In the genomic region with DNA sequence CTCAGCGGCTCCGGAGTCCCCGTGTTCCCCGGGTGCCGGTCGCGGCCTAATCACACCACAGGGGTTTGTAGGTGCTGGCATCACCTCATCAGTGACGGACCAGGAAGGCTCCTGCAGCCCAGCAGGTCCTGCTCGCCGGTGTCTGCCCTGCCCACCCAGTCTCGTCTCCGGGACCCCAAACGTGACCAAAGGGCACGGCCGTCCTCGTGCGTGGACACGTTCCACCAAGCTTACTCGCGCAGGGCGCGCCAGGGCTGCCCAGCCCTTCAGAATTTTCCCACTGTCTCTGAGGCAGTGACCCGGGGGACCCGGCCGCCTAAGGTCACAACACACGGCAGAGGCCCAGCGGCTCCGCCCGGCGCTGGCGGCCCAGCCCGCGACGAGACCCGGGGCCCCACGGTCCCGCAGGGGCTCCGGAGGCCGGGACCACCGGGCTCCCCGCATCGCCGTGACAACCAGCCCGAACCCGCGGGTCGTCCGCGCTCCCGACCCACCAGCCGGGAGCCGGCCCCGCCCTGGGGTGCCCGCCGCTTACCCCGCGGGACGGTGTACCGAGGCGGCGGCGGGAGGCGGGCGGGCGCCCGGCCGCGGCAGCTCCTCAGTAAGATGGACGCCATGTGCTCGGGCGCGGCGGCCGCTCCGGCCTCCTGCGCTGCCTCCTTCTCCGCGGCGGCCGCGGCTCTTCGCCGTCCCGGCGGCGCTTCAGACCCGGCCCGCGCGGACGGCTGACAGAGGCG, we compare ENCODE assay signal across 8 cellular contexts. TPM values are rescaled to one million over a fixed set of nuclear protein-coding genes. Genes with fewer than 3 reads are reported as not detected.
DNase-seq lines count a peak whose midpoint lies in the region; ATAC-seq and TF ChIP-seq lines count a peak whose summit lies in the region.

No MANE protein-coding gene starts in this region.

- ATAC-seq in HG02885 (IDR thresholded peaks at IDR 0.05; ENCODE audit: poor library complexity, unreplicated experiment) = peak; percentile 29
- ATAC-seq in SK-N-SH treated with all-trans-retinoic acid at 6 μM for 48 hours = no peak; the same call in 2 of the 3 replicates
- peak; percentile 12 for ATAC-seq in aorta (ENCODE audit: low FRiP score)
- ATAC-seq in GM18519 (IDR thresholded peaks at IDR 0.05; ENCODE audit: low FRiP score, unreplicated experiment) = no peak

- peak overlapping the region; percentile 75 to 88 for H3K9ac ChIP-seq in mucosa of rectum (ENCODE audit: low read depth in 1 of 2, low read length in 2 of 2)

- intact Hi-C loops in aorta (cut with DNase I) = loop anchor here (2.0 to 10.0 kb wide), 4 partner anchors 15 to 149 kb away; a partner anchor contains a TSS

- peak overlapping the region; percentile 84 to 87 for H3K4me3 ChIP-seq in mucosa of rectum (ENCODE audit: low read length in 2 of 2)
- H3K4me3 ChIP-seq in aorta (ENCODE audit: low read length in 2 of 2) = peak overlapping the region; percentile 71 to 74

- H3K9me3 ChIP-seq in mucosa of rectum (ENCODE audit: control insufficient read depth in 2 of 2, low read length in 2 of 2) (no peaks in the 10 kb centered on the region), aorta (ENCODE audit: control insufficient read depth, low read length) (no peaks in the 10 kb centered on the region)

- 1% methylated on average over 73 to 92 of the region's 92 CpGs for WGBS in aorta, 2 donors

- H3K27ac ChIP-seq in mucosa of rectum (ENCODE audit: low read depth in 2 of 2, low read length in 2 of 2) (peak overlapping the region; percentile 68 to 86), aorta (ENCODE audit: low read depth in 1 of 2, low read length in 2 of 2) (peak overlapping the region in 1 of 2 donors; percentile 16)

- peaks cover 44 to 50% of the 10 kb centered on the region in 2 donors for H3K4me1 ChIP-seq in mucosa of rectum (ENCODE audit: control insufficient read depth in 2 of 2, insufficient read depth in 2 of 2, low read length in 2 of 2)
- H3K4me1 ChIP-seq in aorta (ENCODE audit: control insufficient read depth in 1 of 2, insufficient read depth in 2 of 2, low read length in 2 of 2) = no peaks in the 10 kb centered on the region

- H3K27me3 ChIP-seq in mucosa of rectum (ENCODE audit: control insufficient read depth in 2 of 2, insufficient read depth in 2 of 2, low read length in 2 of 2) (no peaks in the 10 kb centered on the region), aorta (ENCODE audit: control insufficient read depth in 1 of 2, insufficient read depth in 2 of 2, low read length in 1 of 2) (no peaks in the 10 kb centered on the region)

- H3K36me3 ChIP-seq in mucosa of rectum (ENCODE audit: control insufficient read depth in 2 of 2, insufficient read depth in 2 of 2, low read length in 2 of 2) = no peaks in the 10 kb centered on the region
- no peaks in the 10 kb centered on the region for H3K36me3 ChIP-seq in aorta (ENCODE audit: control insufficient read depth in 1 of 2, insufficient read depth in 2 of 2, low read length in 1 of 2)

- DNase-seq in DMS53 (lab: John Stamatoyannopoulos, UW) (peak; percentile 80), DMS53 treated with DMSO at 0.1 percent for 48 hours (lab: John Stamatoyannopoulos, UW; ENCODE audit: unreplicated experiment) (no peak), ecto neural progenitor cell (ENCODE audit: low spot score) (peak; percentile 62), aorta (peak in 1 of 2 donors; percentile 54)

TF ChIP-seq in SK-N-SH treated with all-trans-retinoic acid at 6 μM for 48 hours, 23 proteins besides CTCF, POLR2A, EP300 and RAD21:
- TF ChIP-seq, protein P1, sequence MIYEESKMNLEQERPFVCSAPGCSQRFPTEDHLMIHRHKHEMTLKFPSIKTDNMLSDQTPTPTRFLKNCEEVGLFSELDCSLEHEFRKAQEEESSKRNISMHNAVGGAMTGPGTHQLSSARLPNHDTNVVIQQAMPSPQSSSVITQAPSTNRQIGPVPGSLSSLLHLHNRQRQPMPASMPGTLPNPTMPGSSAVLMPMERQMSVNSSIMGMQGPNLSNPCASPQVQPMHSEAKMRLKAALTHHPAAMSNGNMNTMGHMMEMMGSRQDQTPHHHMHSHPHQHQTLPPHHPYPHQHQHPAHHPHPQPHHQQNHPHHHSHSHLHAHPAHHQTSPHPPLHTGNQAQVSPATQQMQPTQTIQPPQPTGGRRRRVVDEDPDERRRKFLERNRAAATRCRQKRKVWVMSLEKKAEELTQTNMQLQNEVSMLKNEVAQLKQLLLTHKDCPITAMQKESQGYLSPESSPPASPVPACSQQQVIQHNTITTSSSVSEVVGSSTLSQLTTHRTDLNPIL (CRISPR knock-in tag; IDR thresholded peaks at IDR 0.05; ENCODE audit: low read depth) = no peak
- TF ChIP-seq TOX (CRISPR knock-in tag; IDR thresholded peaks at IDR 0.05; ENCODE audit: borderline replicate concordance) (no peak), CSDC2 (CRISPR knock-in tag; IDR thresholded peaks at IDR 0.05) (no peak), ZFP3 (CRISPR knock-in tag; IDR thresholded peaks at IDR 0.05) (no peak), PPARA (CRISPR knock-in tag; IDR thresholded peaks at IDR 0.05; ENCODE audit: borderline replicate concordance) (no peak), TCF4 (CRISPR knock-in tag; IDR thresholded peaks at IDR 0.05; ENCODE audit: borderline replicate concordance) (no peak), ARNTL (CRISPR knock-in tag; IDR thresholded peaks at IDR 0.05; ENCODE audit: borderline replicate concordance, low read depth) (no peak), BACH2 (CRISPR knock-in tag; IDR thresholded peaks at IDR 0.05; ENCODE audit: borderline replicate concordance) (0 out of 2 replicates have a peak, but pooled peaks have one; percentile 2)

RNA-seq across cellular contexts. Expression of a gene that starts 0.5 kb away (rescaled TPM):
- 10 to 100 TPM; 25.3 to 25.6 TPM for total RNA-seq in aorta
- polyA plus RNA-seq in aorta = 10 to 100 TPM in 1 of 2 donors, 1 to 10 TPM in 1; 6.8 to 12.4 TPM

RNA-seq across cellular contexts. Expression of a gene that starts 15.7 kb away (rescaled TPM):
- total RNA-seq in aorta = 10 to 100 TPM; 47.2 to 56.6 TPM
- 10 to 100 TPM in 1 of 2 donors, 1 to 10 TPM in 1; 8.0 to 10.9 TPM for polyA plus RNA-seq in aorta

Comparison
In these comparisons a context has a peak if more than half of its experiments do, and no peak if none do; other contexts are left out.
1. ATAC-seq: peak in HG02885 (single experiment) and aorta (single experiment); none in SK-N-SH treated with all-trans-retinoic acid at 6 μM for 48 hours (single experiment) and GM18519 (single experiment).